8 cellular contexts compared by ENCODE assay signal in genomic region chr6:52362443-52363221, GRCh38. TPM values are rescaled to one million over a fixed set of nuclear protein-coding genes. Genes with fewer than 3 reads are reported as not detected.
DNase-seq lines count a peak whose midpoint lies in the region; ATAC-seq and TF ChIP-seq lines count a peak whose summit lies in the region.

No MANE protein-coding gene starts in this region.

- peak overlapping the region; percentile 90 to 95 (median 92) for H3K27ac ChIP-seq in Peyer's patch

- no peaks in the 10 kb centered on the region for H3K27me3 ChIP-seq in Peyer's patch
- no peaks in the 10 kb centered on the region for H3K27me3 ChIP-seq in adipocyte (replicated peaks; ENCODE audit: control insufficient read depth, insufficient read depth, low read length)

- TF ChIP-seq POLR2A in Peyer's patch (IDR thresholded peaks at IDR 0.05): no peak

- intact Hi-C loops in sciatic nerve (cut with DNase I): no loop called here

- peaks cover 0 to 28% (median 2%) of the 10 kb centered on the region in 4 donors for H3K4me1 ChIP-seq in Peyer's patch
- H3K4me1 ChIP-seq in adipocyte (ENCODE audit: control insufficient read depth, insufficient read depth, low read length): peaks cover 5% of the 10 kb centered on the region

- peak overlapping the region; percentile 86 for H3K9ac ChIP-seq in adipocyte (ENCODE audit: low read length)

- H3K36me3 ChIP-seq in Peyer's patch (peaks cover 0 to 16% (median 0%) of the 10 kb centered on the region in 3 donors), adipocyte (ENCODE audit: control insufficient read depth, insufficient read depth, low read length, severe bottlenecking) (no peaks in the 10 kb centered on the region)

- H3K9me3 ChIP-seq in Peyer's patch (no peaks in the 10 kb centered on the region), adipocyte (ENCODE audit: control insufficient read depth, low read length) (no peaks in the 10 kb centered on the region)

- ATAC-seq in GM18858 (IDR thresholded peaks at IDR 0.05; ENCODE audit: unreplicated experiment) (peak; percentile 21), HG03095 (IDR thresholded peaks at IDR 0.05; ENCODE audit: unreplicated experiment) (peak; percentile 41), sciatic nerve (peak; percentile 60)

- peak in 2 of 6 experiments; percentile 1 to 7 for TF ChIP-seq CTCF in Peyer's patch (IDR thresholded peaks at IDR 0.05)

- DNase-seq in AG20443 (ENCODE audit: low spot score) (peak; percentile 55), Peyer's patch (peak; percentile 67 to 77 (median 73)), adipocyte (ENCODE audit: low read depth) (peak; percentile 50), hypothalamus (lab: John Stamatoyannopoulos, UW) (peak in 37 of 51 donors; percentile 12 to 76 (median 52)), sciatic nerve (ENCODE audit: low spot score) (peak; percentile 71), GM19240 (ENCODE audit: insufficient read length, low spot score) (no peak)

- peak overlapping the region; percentile 78 to 92 (median 88) for H3K4me3 ChIP-seq in Peyer's patch
- peak overlapping the region; percentile 88 for H3K4me3 ChIP-seq in adipocyte (ENCODE audit: low read length)

RNA-seq across cellular contexts. Expression of gene PAQR8, which starts 0.7 kb away (rescaled TPM):
- 100 to 1,000 TPM in 3 of 4 donors, 1 to 10 TPM in 1; 9.1 to 300 (median 210) TPM for total RNA-seq in Peyer's patch
- total RNA-seq in sciatic nerve: 24.3 TPM

RNA-seq across cellular contexts. Expression of gene EFHC1, which starts 57.5 kb away (rescaled TPM):
- total RNA-seq in Peyer's patch: 10 to 100 TPM; 20.0 to 40.4 (median 22.7) TPM
- total RNA-seq in sciatic nerve: 38.7 TPM
